ENCODE assay signal across 7 cellular contexts in genomic region chr4:106321168-106321567, GRCh38. TPM values are rescaled to one million over a fixed set of nuclear protein-coding genes. Genes with fewer than 3 reads are reported as not detected.
"Had no signal": no experiment of that assay in that cellular context is flagged by ENCODE, and none has a peak within 500 bp of the region (broad histone marks: within the 10 kb centered on the region; RNA-seq: fewer than 3 reads in every experiment).

No MANE protein-coding gene starts in this region.

RNA-seq across cellular contexts. Expression of gene GIMD1, which starts 47.4 kb away (rescaled TPM):
- total RNA-seq: GM23248, H4, H7, HFFc6, HT1080, IMR-90, K562 had no signal
- polyA plus RNA-seq: GM23248, K562 had no signal
